In the genomic region with DNA sequence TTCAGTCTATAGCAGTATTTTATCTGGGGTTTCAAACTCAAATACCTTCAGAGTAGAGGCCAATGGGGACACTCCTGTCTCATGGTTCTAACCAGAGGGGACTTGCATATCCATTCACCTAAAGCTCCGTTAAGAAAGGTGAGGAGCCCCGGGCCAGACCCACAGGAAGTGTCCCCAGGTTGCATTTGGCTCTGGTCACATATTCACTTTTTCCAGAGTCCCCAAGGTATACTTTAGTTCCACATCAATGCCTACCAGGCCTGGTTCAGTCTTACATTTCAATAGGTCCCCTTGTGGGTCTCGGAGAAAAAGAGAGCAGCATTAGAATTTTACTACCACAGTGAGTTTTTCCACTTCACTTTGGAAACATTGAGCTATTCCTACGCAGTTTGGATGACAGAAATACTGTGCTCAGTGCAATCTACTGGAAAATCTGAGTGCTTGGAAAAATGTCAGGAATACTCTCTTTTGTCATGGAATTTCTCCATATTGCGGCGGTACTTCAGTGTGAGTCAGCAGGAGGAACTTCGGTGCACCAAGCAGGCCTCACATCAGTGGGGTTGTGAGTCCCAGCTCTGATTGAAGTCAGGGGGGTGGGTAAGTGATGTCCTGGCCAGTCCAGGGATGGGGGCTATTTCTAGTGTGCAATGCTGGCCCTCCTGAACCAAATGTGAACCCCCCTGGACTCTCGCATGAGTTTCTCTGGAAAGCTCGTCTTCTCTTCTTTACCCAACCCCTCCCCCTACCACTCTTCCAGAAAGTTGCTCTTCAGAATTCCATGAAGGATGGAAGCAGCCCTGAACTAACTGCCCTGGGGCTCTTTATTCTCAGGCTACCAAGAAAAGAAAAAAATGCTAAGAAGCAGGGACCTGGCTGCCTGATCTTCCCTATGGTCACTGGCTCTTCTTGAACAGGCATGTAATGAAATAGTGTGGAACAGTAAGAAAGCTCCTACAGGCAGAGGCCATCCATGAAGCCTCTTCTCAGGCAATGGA, we compare ENCODE assay signal across 12 cellular contexts.
DNase-seq lines count a peak whose midpoint lies in the region; ATAC-seq and TF ChIP-seq lines count a peak whose summit lies in the region.
"Had no signal": no experiment of that assay in that cellular context is flagged by ENCODE, and none has a peak within 500 bp of the region (broad histone marks: within the 10 kb centered on the region; RNA-seq: fewer than 3 reads in every experiment).

No MANE protein-coding gene starts in this region.

- H3K27ac ChIP-seq in SJCRH30 = no peak overlapping the region
- H3K27ac ChIP-seq: RWPE1 had no signal

- POLR2A ChIA-PET in activated CD4-positive, alpha-beta T cell treated with anti-CD3 and anti-CD28 coated beads for 36 hours (lab: Charles Lee) = interaction anchor here (0.5 to 2.2 kb wide), 4 partner anchors 19 to 246 kb away, joined by 3 to 11 read pairs (median 4); no protein-coding TSS in a partner anchor
- POLR2A ChIA-PET in T-cell (lab: Charles Lee) = interaction anchor here (0.6 to 0.7 kb wide), 2 partner anchors 176 to 329 kb away, joined by 3 to 16 read pairs; no protein-coding TSS in a partner anchor

- H3K36me3 Mint-ChIP-seq in activated CD4-positive, alpha-beta T cell treated with anti-CD3 and anti-CD28 coated beads for 36 hours (ENCODE audit: low read depth) = peaks cover 58% of the 10 kb centered on the region
- peaks cover 50% of the 10 kb centered on the region for H3K36me3 Mint-ChIP-seq in T-cell
- peaks cover 70% of the 10 kb centered on the region for H3K36me3 Mint-ChIP-seq in stimulated activated effector memory CD8-positive, alpha-beta T cell treated with anti-CD3 and anti-CD28 coated beads, Interleukin-12 subunit alpha, Interleukin-12 subunit beta, amount 100 ng/mL, for 72 hours

- H3K27ac Mint-ChIP-seq in activated CD4-positive, alpha-beta T cell treated with anti-CD3 and anti-CD28 coated beads for 36 hours = peak overlapping the region; percentile 99
- H3K27ac Mint-ChIP-seq in T-cell = peak overlapping the region in 1 of 2 donors; percentile 77
- H3K27ac Mint-ChIP-seq in stimulated activated effector memory CD8-positive, alpha-beta T cell treated with anti-CD3 and anti-CD28 coated beads, Interleukin-12 subunit alpha, Interleukin-12 subunit beta, amount 100 ng/mL, for 72 hours = peak overlapping the region; percentile 95

- H3K9me3 ChIP-seq in SJCRH30 (replicated peaks) = no peaks in the 10 kb centered on the region

- TF ChIP-seq CTCF in fibroblast of mammary gland (conservative IDR thresholded peaks at IDR 0.05; ENCODE audit: control insufficient read depth, insufficient read depth, low read depth, low read length) = no peak

- no peaks in the 10 kb centered on the region for H3K27me3 ChIP-seq in SJCRH30

- H3K9me3 Mint-ChIP-seq in activated CD4-positive, alpha-beta T cell treated with anti-CD3 and anti-CD28 coated beads for 36 hours (ENCODE audit: low read depth) = peaks cover 4% of the 10 kb centered on the region
- H3K9me3 Mint-ChIP-seq in T-cell = peaks cover 0 to 2% (median 0%) of the 10 kb centered on the region in 3 donors
- H3K9me3 Mint-ChIP-seq in stimulated activated effector memory CD8-positive, alpha-beta T cell treated with anti-CD3 and anti-CD28 coated beads, Interleukin-12 subunit alpha, Interleukin-12 subunit beta, amount 100 ng/mL, for 72 hours = no peaks in the 10 kb centered on the region

- DNase-seq in activated CD4-positive, alpha-beta T cell treated with anti-CD3 and anti-CD28 coated beads for 36 hours = peak; percentile 37
- no peak for DNase-seq in activated CD4-positive, alpha-beta T cell treated with anti-CD3 and anti-CD28 coated beads for 4 hours
- DNase-seq in T-cell (no peak), fibroblast of mammary gland (ENCODE audit: low read depth) (peak; percentile 88), SJCRH30 (no peak), NAMALWA (ENCODE audit: low spot score) (no peak)
- no peak for DNase-seq in stimulated activated effector memory CD8-positive, alpha-beta T cell treated with anti-CD3 and anti-CD28 coated beads, Interleukin-12 subunit alpha, Interleukin-12 subunit beta, amount 100 ng/mL, for 72 hours (ENCODE audit: low spot score in 2 of 2)
- DNase-seq: 8988T, GDM1, NCI-H187 treated with DMSO at 0.1 percent for 48 hours had no signal

- H3K4me3 Mint-ChIP-seq in activated CD4-positive, alpha-beta T cell treated with anti-CD3 and anti-CD28 coated beads for 36 hours = peak overlapping the region; percentile 42
- peak overlapping the region in 2 of 3 donors; percentile 3 to 78 for H3K4me3 Mint-ChIP-seq in T-cell
- peak overlapping the region; percentile 68 for H3K4me3 Mint-ChIP-seq in stimulated activated effector memory CD8-positive, alpha-beta T cell treated with anti-CD3 and anti-CD28 coated beads, Interleukin-12 subunit alpha, Interleukin-12 subunit beta, amount 100 ng/mL, for 72 hours

- no peaks in the 10 kb centered on the region for H3K27me3 Mint-ChIP-seq in activated CD4-positive, alpha-beta T cell treated with anti-CD3 and anti-CD28 coated beads for 36 hours
- no peaks in the 10 kb centered on the region for H3K27me3 Mint-ChIP-seq in T-cell

- H3K36me3 ChIP-seq in SJCRH30 = no peaks in the 10 kb centered on the region

- H3K4me1 ChIP-seq in SJCRH30 = no peaks in the 10 kb centered on the region

- intact Hi-C loops in activated CD4-positive, alpha-beta T cell treated with anti-CD3 and anti-CD28 coated beads for 36 hours (cut with DNase I, micrococcal nuclease) = no loop called here

- H3K4me1 Mint-ChIP-seq in activated CD4-positive, alpha-beta T cell treated with anti-CD3 and anti-CD28 coated beads for 36 hours = peaks cover 98% of the 10 kb centered on the region
- H3K4me1 Mint-ChIP-seq in T-cell = peaks cover 95 to 99% (median 98%) of the 10 kb centered on the region in 3 donors
- H3K4me1 Mint-ChIP-seq in stimulated activated effector memory CD8-positive, alpha-beta T cell treated with anti-CD3 and anti-CD28 coated beads, Interleukin-12 subunit alpha, Interleukin-12 subunit beta, amount 100 ng/mL, for 72 hours = peaks cover 93% of the 10 kb centered on the region

- H3K4me3 ChIP-seq in fibroblast of mammary gland (ENCODE audit: control insufficient read depth, low read depth, low read length) (no peak overlapping the region), SJCRH30 (no peak overlapping the region)

- peak; percentile 4 for ATAC-seq in activated CD4-positive, alpha-beta T cell treated with anti-CD3 and anti-CD28 coated beads for 36 hours
- no peak for ATAC-seq in T-cell (replicated peaks in 1 of 4)
- ATAC-seq in stimulated activated effector memory CD8-positive, alpha-beta T cell treated with anti-CD3 and anti-CD28 coated beads, Interleukin-12 subunit alpha, Interleukin-12 subunit beta, amount 100 ng/mL, for 72 hours = no peak
- ATAC-seq in HG02970 (IDR thresholded peaks at IDR 0.05; ENCODE audit: low FRiP score, unreplicated experiment) = no peak

- CTCF ChIA-PET in activated CD4-positive, alpha-beta T cell treated with anti-CD3 and anti-CD28 coated beads for 36 hours (lab: Charles Lee) = interaction anchor here (0.6 to 6.3 kb wide), 5 partner anchors 18 to 256 kb away, joined by 3 to 62 read pairs (median 4); a partner anchor contains a TSS
- CTCF ChIA-PET in T-cell (lab: Charles Lee) = interaction anchor here in 1 of 2 donors (0.7 to 1.1 kb wide), 3 partner anchors 14 to 80 kb away, joined by 3 to 6 read pairs (median 4); no protein-coding TSS in a partner anchor

Comparison
In these comparisons a context has a peak if more than half of its experiments do, and no peak if none do; other contexts are left out.
1. DNase-seq: peak in activated CD4-positive, alpha-beta T cell treated with anti-CD3 and anti-CD28 coated beads for 36 hours (single experiment) and fibroblast of mammary gland (single experiment); none in activated CD4-positive, alpha-beta T cell treated with anti-CD3 and anti-CD28 coated beads for 4 hours (0 of 2), T-cell (0 of 34), stimulated activated effector memory CD8-positive, alpha-beta T cell treated with anti-CD3 and anti-CD28 coated beads, Interleukin-12 subunit alpha, Interleukin-12 subunit beta, amount 100 ng/mL, for 72 hours (0 of 2), SJCRH30 (0 of 2) and NAMALWA (single experiment).
2. Peak in every context shown above with its lines, with median percentiles within 50 percentile points of each other: H3K4me3 Mint-ChIP-seq.